In the genomic region with DNA sequence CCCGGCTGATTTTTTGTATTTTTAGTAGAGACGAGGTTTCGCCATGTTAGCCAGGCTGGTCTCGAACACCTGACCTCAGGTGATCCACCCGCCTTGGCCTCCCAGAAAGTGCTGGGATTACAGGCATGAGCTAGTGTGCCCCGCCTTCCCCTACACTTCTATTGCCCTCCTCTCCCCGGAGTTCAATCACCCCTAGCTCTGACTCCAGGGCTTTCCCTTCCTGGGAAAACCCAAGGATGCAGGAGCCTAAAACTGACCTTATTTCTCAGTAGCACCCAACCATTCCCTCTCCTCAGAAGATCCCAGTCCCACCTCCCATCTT, we compare ENCODE assay signal across 8 cellular contexts. TPM values are rescaled to one million over a fixed set of nuclear protein-coding genes. Genes with fewer than 3 reads are reported as not detected.
DNase-seq lines count a peak whose midpoint lies in the region; ATAC-seq and TF ChIP-seq lines count a peak whose summit lies in the region.
"Not testable (repeated sequence)": the region's sequence is repeated elsewhere in the genome, so short reads cannot be mapped to it uniquely, and the experiment has no call there.

No MANE protein-coding gene starts in this region.

- H3K4me3 Mint-ChIP-seq in H9 (peak overlapping the region; percentile 82 to 88; a peak in 4 of 5 replicates), T-cell (peak overlapping the region; percentile 88 to 93 (median 91)), chondrocyte (ENCODE audit: unreplicated experiment) (peak overlapping the region; percentile 76), nephron (peak overlapping the region; percentile 85 to 90 (median 89))
- peak overlapping the region; percentile 91 for H3K4me3 Mint-ChIP-seq in activated T-helper 17 cell treated with anti-CD3 and anti-CD28 coated beads, Interleukin-2, amount 50 U/mL, for 72 hours
- peak overlapping the region; percentile 83 to 93 for H3K4me3 Mint-ChIP-seq in stimulated activated naive B cell treated with anti-CD40 and anti-IgM and Interleukin-4, amounts not matched to agents 10 μg/mL and 1 μg/mL and 100 μg/mL, for 72 hours

- H3K9ac ChIP-seq in H9 (ENCODE audit: extremely low read depth, insufficient read length, low read length), result not testable (repeated sequence)

- not testable (repeated sequence) for H2BK5ac ChIP-seq in H9 (ENCODE audit: insufficient read length, low read length)

- not testable (repeated sequence) for H3K4ac ChIP-seq in H9 (ENCODE audit: low read depth, low read length)

- H3K9me3 ChIP-seq in H9 (ENCODE audit: control insufficient read depth, low read depth, low read length); right atrium auricular region: not testable (repeated sequence)

- peaks cover 10% of the 10 kb centered on the region; the same call in 1 of the 2 replicates for H3K79me2 ChIP-seq in H9 (ENCODE audit: insufficient read depth, low read length)

- not testable (repeated sequence) for H2BK15ac ChIP-seq in H9 (ENCODE audit: low read depth, low read length)

- not testable (repeated sequence) for H4K8ac ChIP-seq in H9 (replicated peaks; ENCODE audit: insufficient read length, low read depth, low read length)

- H2BK12ac ChIP-seq in H9 (ENCODE audit: insufficient read length, low read depth, low read length), result not testable (repeated sequence)

- CTCF ChIA-PET in T-cell (lab: Charles Lee), result interaction anchor here (0.6 to 1.2 kb wide), 3 partner anchors 24 to 211 kb away, joined by 3 to 7 read pairs (median 4); no protein-coding TSS in a partner anchor

- H4K20me1 ChIP-seq in H9 (ENCODE audit: control insufficient read depth, insufficient read depth, insufficient read length), result not testable (repeated sequence)

- no CpG with 5 or more reads among the region's 7 CpGs for WGBS in H9 (ENCODE audit: extremely low coverage, insufficient read length, low lambda C conversion rate)

- TF ChIP-seq CTCF in 22Rv1 (IDR thresholded peaks at IDR 0.05); H9 (conservative IDR thresholded peaks at IDR 0.05); chondrocyte (IDR thresholded peaks at IDR 0.05); right atrium auricular region (IDR thresholded peaks at IDR 0.05); nephron (IDR thresholded peaks at IDR 0.05; ENCODE audit: unreplicated experiment in 3 of 3): not testable (repeated sequence)

- H3T11ph ChIP-seq in H9 (ENCODE audit: low read length), result not testable (repeated sequence)

- H3K14ac ChIP-seq in H9 (ENCODE audit: insufficient read depth, low read length), result not testable (repeated sequence)

- H3K18ac ChIP-seq in H9 (ENCODE audit: insufficient read length, low read depth, low read length), result not testable (repeated sequence)

- not testable (repeated sequence) for H3K9me3 Mint-ChIP-seq in H9; T-cell; activated T-helper 17 cell treated with anti-CD3 and anti-CD28 coated beads, Interleukin-2, amount 50 U/mL, for 72 hours; chondrocyte (ENCODE audit: low read depth); nephron; stimulated activated naive B cell treated with anti-CD40 and anti-IgM and Interleukin-4, amounts not matched to agents 10 μg/mL and 1 μg/mL and 100 μg/mL, for 72 hours

- H3K36me3 ChIP-seq in right atrium auricular region, result peaks cover 30% of the 10 kb centered on the region

- not testable (repeated sequence) for H3K4me2 ChIP-seq in H9 (ENCODE audit: insufficient read depth, insufficient read length, low read length)

- H2BK120ac ChIP-seq in H9 (ENCODE audit: low read depth, low read length, poor library complexity, severe bottlenecking), result not testable (repeated sequence)

- ATAC-seq in T-cell (replicated peaks in 1 of 4); activated T-helper 17 cell treated with anti-CD3 and anti-CD28 coated beads, Interleukin-2, amount 50 U/mL, for 72 hours (replicated peaks); stimulated activated naive B cell treated with anti-CD40 and anti-IgM and Interleukin-4, amounts not matched to agents 10 μg/mL and 1 μg/mL and 100 μg/mL, for 72 hours (replicated peaks): not testable (repeated sequence)

- H3K27me3 ChIP-seq in H9 (ENCODE audit: insufficient read depth, low read length); right atrium auricular region: not testable (repeated sequence)

- not testable (repeated sequence) for H3K27me3 Mint-ChIP-seq in H9 (ENCODE audit: low read depth); T-cell; activated T-helper 17 cell treated with anti-CD3 and anti-CD28 coated beads, Interleukin-2, amount 50 U/mL, for 72 hours; chondrocyte (ENCODE audit: low read depth); nephron (ENCODE audit: low read depth); stimulated activated naive B cell treated with anti-CD40 and anti-IgM and Interleukin-4, amounts not matched to agents 10 μg/mL and 1 μg/mL and 100 μg/mL, for 72 hours

- H4K91ac ChIP-seq in H9 (ENCODE audit: insufficient read length, low read depth, low read length), result not testable (repeated sequence)

- POLR2A ChIA-PET in T-cell (lab: Charles Lee), result interaction anchor here in 1 of 2 donors (0.7 kb wide), 1 partner anchor 17 kb away, joined by 6 read pairs; no protein-coding TSS in a partner anchor

- H3K4me1 ChIP-seq in H9 (ENCODE audit: insufficient read depth, low read length), result not testable (repeated sequence)
- H3K4me1 ChIP-seq in right atrium auricular region, result peaks cover 0 to 46% of the 10 kb centered on the region in 2 donors

- H3K27ac Mint-ChIP-seq in H9 (peak overlapping the region in 2 of 3 experiments; percentile 37 to 76; a peak in 2 of 7 replicates), T-cell (peak overlapping the region; percentile 78), chondrocyte (ENCODE audit: unreplicated experiment) (peak overlapping the region; percentile 66)
- H3K27ac Mint-ChIP-seq in activated T-helper 17 cell treated with anti-CD3 and anti-CD28 coated beads, Interleukin-2, amount 50 U/mL, for 72 hours, result peak overlapping the region; percentile 44
- H3K27ac Mint-ChIP-seq in nephron, result not testable (repeated sequence)
- peak overlapping the region; percentile 81 for H3K27ac Mint-ChIP-seq in stimulated activated naive B cell treated with anti-CD40 and anti-IgM and Interleukin-4, amounts not matched to agents 10 μg/mL and 1 μg/mL and 100 μg/mL, for 72 hours

- not testable (repeated sequence) for H2AFZ ChIP-seq in H9 (ENCODE audit: low read length)

- not testable (repeated sequence) for DNase-seq in H9; T-cell; chondrocyte (ENCODE audit: low spot score); right atrium auricular region (ENCODE audit: low spot score); stimulated activated naive B cell treated with anti-CD40 and anti-IgM and Interleukin-4, amounts not matched to agents 10 μg/mL and 1 μg/mL and 100 μg/mL, for 72 hours

- not testable (repeated sequence) for H4K5ac ChIP-seq in H9 (ENCODE audit: insufficient read length, low read depth, low read length)

- peaks cover 11% of the 10 kb centered on the region for H3K23me2 ChIP-seq in H9 (ENCODE audit: insufficient read length, low read depth, low read length, poor library complexity, severe bottlenecking)

- not testable (repeated sequence) for H3K79me1 ChIP-seq in H9 (ENCODE audit: insufficient read depth, low read depth, low read length, poor library complexity, severe bottlenecking)

- H3K4me3 ChIP-seq in right atrium auricular region, result peak overlapping the region in 1 of 2 donors; percentile 80

- H3K27ac ChIP-seq in 22Rv1 (peak overlapping the region; percentile 46), right atrium auricular region (peak overlapping the region; percentile 94 to 98)
- not testable (repeated sequence) for H3K27ac ChIP-seq in H9 (ENCODE audit: insufficient read length, low read depth, low read length)

- H3K23ac ChIP-seq in H9 (ENCODE audit: insufficient read length, low read depth, low read length), result not testable (repeated sequence)

- H2AK5ac ChIP-seq in H9 (ENCODE audit: insufficient read length, low read length), result not testable (repeated sequence)

- not testable (repeated sequence) for H3K56ac ChIP-seq in H9 (ENCODE audit: insufficient read length, low read depth, low read length)

- not testable (repeated sequence) for H2BK20ac ChIP-seq in H9 (ENCODE audit: low read depth, low read length, poor library complexity, severe bottlenecking)

- peaks cover 28 to 58% (median 35%) of the 10 kb centered on the region in 3 experiments for H3K36me3 Mint-ChIP-seq in H9 (ENCODE audit: insufficient read depth in 1 of 3, low read depth in 3 of 3)
- peaks cover 18% of the 10 kb centered on the region for H3K36me3 Mint-ChIP-seq in T-cell
- H3K36me3 Mint-ChIP-seq in activated T-helper 17 cell treated with anti-CD3 and anti-CD28 coated beads, Interleukin-2, amount 50 U/mL, for 72 hours (ENCODE audit: low read depth), result peaks cover 60% of the 10 kb centered on the region
- peaks cover 20% of the 10 kb centered on the region for H3K36me3 Mint-ChIP-seq in chondrocyte (ENCODE audit: low read depth)
- peaks cover 30% of the 10 kb centered on the region for H3K36me3 Mint-ChIP-seq in nephron (ENCODE audit: low read depth)
- H3K36me3 Mint-ChIP-seq in stimulated activated naive B cell treated with anti-CD40 and anti-IgM and Interleukin-4, amounts not matched to agents 10 μg/mL and 1 μg/mL and 100 μg/mL, for 72 hours, result peaks cover 44 to 60% of the 10 kb centered on the region in 2 donors

- peaks cover 27 to 38% of the 10 kb centered on the region in 2 experiments for H3K4me1 Mint-ChIP-seq in H9
- H3K4me1 Mint-ChIP-seq in T-cell, result peaks cover 46 to 58% (median 46%) of the 10 kb centered on the region in 3 donors
- peaks cover 26% of the 10 kb centered on the region for H3K4me1 Mint-ChIP-seq in activated T-helper 17 cell treated with anti-CD3 and anti-CD28 coated beads, Interleukin-2, amount 50 U/mL, for 72 hours
- peaks cover 42% of the 10 kb centered on the region for H3K4me1 Mint-ChIP-seq in chondrocyte (ENCODE audit: low read depth)
- peaks cover 38% of the 10 kb centered on the region for H3K4me1 Mint-ChIP-seq in nephron
- peaks cover 27 to 46% of the 10 kb centered on the region in 2 donors for H3K4me1 Mint-ChIP-seq in stimulated activated naive B cell treated with anti-CD40 and anti-IgM and Interleukin-4, amounts not matched to agents 10 μg/mL and 1 μg/mL and 100 μg/mL, for 72 hours

RNA-seq across cellular contexts. Expression of gene IFFO1, which starts 0.6 kb away (rescaled TPM):
- total RNA-seq in H9 (2021) (16.3 and 17.9 TPM in 2 replicates), T-cell (10 to 100 TPM; 30.4 to 59.8 (median 59.7) TPM), chondrocyte (29.0 to 29.5 TPM (median 29.2 TPM) in 3 replicates), right atrium auricular region (10 to 100 TPM; 12.3 to 13.2 TPM)
- total RNA-seq in activated T-helper 17 cell treated with anti-CD3 and anti-CD28 coated beads, Interleukin-2, amount 50 U/mL, for 72 hours, result 10 to 100 TPM in 1 of 2 donors, 1 to 10 TPM in 1; 8.0 to 13.0 TPM

RNA-seq across cellular contexts. Expression of gene NOP2, which starts 11.6 kb away (rescaled TPM):
- 136 and 137 TPM in 2 replicates for total RNA-seq in H9 (2021)
- total RNA-seq in T-cell, result 100 to 1,000 TPM in 1 of 5 donors, 10 to 100 TPM in 4; 69.6 to 107 (median 93.1) TPM
- total RNA-seq in activated T-helper 17 cell treated with anti-CD3 and anti-CD28 coated beads, Interleukin-2, amount 50 U/mL, for 72 hours, result 100 to 1,000 TPM in 1 of 2 donors, 10 to 100 TPM in 1; 61.6 to 133 TPM
- total RNA-seq in chondrocyte, result 27.1 to 39.3 TPM (median 32.5 TPM) in 3 replicates
- 10 to 100 TPM; 17.7 to 17.9 TPM for total RNA-seq in right atrium auricular region

RNA-seq across cellular contexts. Expression of gene GAPDH, which starts 22.1 kb away (rescaled TPM):
- total RNA-seq in H9 (2021), result 4,581 and 4,651 TPM in 2 replicates
- 100 to 1,000 TPM; 500 to 643 (median 605) TPM for total RNA-seq in T-cell
- 1,000 to 10,000 TPM; 7,000 to 9,788 TPM for total RNA-seq in activated T-helper 17 cell treated with anti-CD3 and anti-CD28 coated beads, Interleukin-2, amount 50 U/mL, for 72 hours
- total RNA-seq in chondrocyte, result 2,133 to 3,148 TPM (median 3,067 TPM) in 3 replicates
- 1,000 to 10,000 TPM; 4,693 to 5,476 TPM for total RNA-seq in right atrium auricular region

RNA-seq across cellular contexts. Expression of gene CHD4, which starts 50.7 kb away (rescaled TPM):
- 334 and 346 TPM in 2 replicates for total RNA-seq in H9 (2021)
- 100 to 1,000 TPM; 236 to 392 (median 258) TPM for total RNA-seq in T-cell
- 100 to 1,000 TPM; 267 to 285 TPM for total RNA-seq in activated T-helper 17 cell treated with anti-CD3 and anti-CD28 coated beads, Interleukin-2, amount 50 U/mL, for 72 hours
- 227 to 242 TPM (median 231 TPM) in 3 replicates for total RNA-seq in chondrocyte
- total RNA-seq in right atrium auricular region, result 100 to 1,000 TPM; 150 to 192 TPM
